18 cellular contexts compared by ENCODE assay signal in the genomic region with DNA sequence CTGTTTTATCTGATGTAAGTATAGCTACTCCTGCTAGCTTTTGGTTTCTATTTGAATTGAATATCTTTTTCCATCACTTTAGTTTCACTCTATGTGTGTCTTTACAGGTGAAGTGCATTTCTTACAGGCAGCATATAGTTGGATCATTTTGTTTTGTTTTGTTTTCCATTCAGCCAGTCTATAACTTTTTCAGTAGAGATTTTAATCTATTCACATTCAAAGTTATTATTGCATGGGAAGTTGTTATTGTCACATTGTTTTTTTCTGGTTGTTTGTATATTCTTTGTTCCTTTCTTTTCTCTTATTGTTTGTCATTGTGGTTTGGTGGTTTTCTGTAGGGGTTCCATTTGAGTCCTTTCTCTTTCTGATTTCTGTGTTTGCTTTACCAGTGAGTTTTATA.
A peak's percentile ranks its signal among the peaks of the same experiment; 100 is the strongest.
DNase-seq lines count a peak whose midpoint lies in the region; ATAC-seq, FAIRE-seq and TF ChIP-seq lines count a peak whose summit lies in the region.
"Had no signal": no experiment of that assay in that cellular context is flagged by ENCODE, and none has a peak within 500 bp of the region (broad histone marks: within the 10 kb centered on the region; RNA-seq: fewer than 3 reads in every experiment).

No MANE protein-coding gene starts in this region.

- no peak overlapping the region for H3K4me3 Mint-ChIP-seq in activated CD4-positive, alpha-beta memory T cell treated with anti-CD3 and anti-CD28 coated beads for 36 hours

- no peak overlapping the region for H3K27ac Mint-ChIP-seq in activated CD4-positive, alpha-beta memory T cell treated with anti-CD3 and anti-CD28 coated beads for 36 hours

- no peak for TF ChIP-seq CTCF in D721Med (IDR thresholded peaks at IDR 0.05; ENCODE audit: insufficient read depth, missing control alignments)

- POLR2A ChIA-PET in activated CD4-positive, alpha-beta memory T cell treated with anti-CD3 and anti-CD28 coated beads for 36 hours (lab: Charles Lee) = no interaction called here

- H3K4me1 Mint-ChIP-seq in activated CD4-positive, alpha-beta memory T cell treated with anti-CD3 and anti-CD28 coated beads for 36 hours (ENCODE audit: low read depth) = peaks cover 5% of the 10 kb centered on the region

- H3K27me3 Mint-ChIP-seq in activated CD4-positive, alpha-beta memory T cell treated with anti-CD3 and anti-CD28 coated beads for 36 hours = peaks cover 2% of the 10 kb centered on the region

- no peaks in the 10 kb centered on the region for H3K36me3 Mint-ChIP-seq in activated CD4-positive, alpha-beta memory T cell treated with anti-CD3 and anti-CD28 coated beads for 36 hours

- no peak for DNase-seq in activated CD4-positive, alpha-beta memory T cell treated with anti-CD3 and anti-CD28 coated beads for 36 hours
- DNase-seq in NCI-H1105 treated with DMSO at 0.1 percent for 48 hours (lab: John Stamatoyannopoulos, UW) (no peak), left lobe of liver (ENCODE audit: low spot score) (no peak), D721Med (ENCODE audit: insufficient read length, low spot score) (no peak)
- DNase-seq: activated effector memory CD4-positive, alpha-beta T cell treated with anti-CD3 and anti-CD28 coated beads, Interleukin-2, amount 50 U/mL, for 16 hours; C1 segment of cervical spinal cord; caudate nucleus; erythroblast; Kasumi-1; mucosa of descending colon; NCI-H510A; SHP77; WERI-Rb-1 had no signal

- CTCF ChIA-PET in activated CD4-positive, alpha-beta memory T cell treated with anti-CD3 and anti-CD28 coated beads for 36 hours (lab: Charles Lee) = no interaction called here

- no peak for FAIRE-seq in D721Med (lab: Jason Lieb, UNC)
- FAIRE-seq: H54 had no signal

- intact Hi-C loops in activated CD4-positive, alpha-beta memory T cell treated with anti-CD3 and anti-CD28 coated beads for 36 hours (cut with micrococcal nuclease) = no loop called here

- H3K9me3 Mint-ChIP-seq in activated CD4-positive, alpha-beta memory T cell treated with anti-CD3 and anti-CD28 coated beads for 36 hours = peaks cover 2% of the 10 kb centered on the region

- peak; percentile 98 for ATAC-seq in GM18519 (IDR thresholded peaks at IDR 0.05; ENCODE audit: low FRiP score, unreplicated experiment)
- peak; percentile 85 for ATAC-seq in GM19468 (IDR thresholded peaks at IDR 0.05; ENCODE audit: extremely low read depth, unreplicated experiment)
- peak; percentile 85 for ATAC-seq in HG02938 (IDR thresholded peaks at IDR 0.05; ENCODE audit: unreplicated experiment)
- ATAC-seq in HG03558 (IDR thresholded peaks at IDR 0.05; ENCODE audit: extremely low read depth, unreplicated experiment) = peak; percentile 91
- no peak for ATAC-seq in left lobe of liver
- ATAC-seq: mucosa of descending colon had no signal
